Comparison of ENCODE assay signal across 12 cellular contexts in genomic region chr9:113568481-113569321, GRCh38.
DNase-seq lines count a peak whose midpoint lies in the region; ATAC-seq and TF ChIP-seq lines count a peak whose summit lies in the region.
"Had no signal": no experiment of that assay in that cellular context is flagged by ENCODE, and none has a peak within 500 bp of the region (broad histone marks: within the 10 kb centered on the region; RNA-seq: fewer than 3 reads in every experiment).

No MANE protein-coding gene starts in this region.

- H3K9me3 ChIP-seq in thoracic aorta = no peaks in the 10 kb centered on the region
- H3K9me3 ChIP-seq: A549, neutrophil had no signal

- no peaks in the 10 kb centered on the region for H3K27me3 ChIP-seq in thoracic aorta (replicated peaks; ENCODE audit: insufficient read depth)
- H3K27me3 ChIP-seq: neutrophil had no signal

- peak; percentile 43; the same call in 2 of the 3 replicates for ATAC-seq in SK-N-SH treated with all-trans-retinoic acid at 6 μM for 48 hours
- ATAC-seq in thoracic aorta (ENCODE audit: insufficient number of reproducible peaks, low FRiP score, low read depth) = no peak
- no peak for ATAC-seq in GM19035 (IDR thresholded peaks at IDR 0.05; ENCODE audit: unreplicated experiment)
- ATAC-seq: A549; activated CD8-positive, alpha-beta memory T cell treated with anti-CD3 and anti-CD28 coated beads, Interleukin-2, amount 10 ng/mL, durations not matched to agents 7 days and 5 days had no signal

- peak overlapping the region; percentile 96 to 99 for H3K27ac ChIP-seq in thoracic aorta
- H3K27ac ChIP-seq: neutrophil had no signal

- TF ChIP-seq CTCF in thoracic aorta (IDR thresholded peaks at IDR 0.05) = no peak

- H3K4me3 ChIP-seq in thoracic aorta = peak overlapping the region; percentile 80
- H3K4me3 ChIP-seq: A549 had no signal

- peak; percentile 52 for DNase-seq in NCI-H82 (lab: John Stamatoyannopoulos, UW)
- DNase-seq in NCI-H82 treated with DMSO at 0.1 percent for 48 hours (lab: John Stamatoyannopoulos, UW; ENCODE audit: unreplicated experiment) = no peak
- peak; percentile 51 for DNase-seq in islet precursor cell
- no peak for DNase-seq in thoracic aorta (ENCODE audit: low spot score)
- DNase-seq in NCI-H2227 treated with DMSO at 0.1 percent for 48 hours (lab: John Stamatoyannopoulos, UW) = no peak
- no peak for DNase-seq in CD1c-positive myeloid dendritic cell (ENCODE audit: extremely low spot score)
- DNase-seq: activated CD8-positive, alpha-beta memory T cell treated with anti-CD3 and anti-CD28 coated beads, Interleukin-2, amount 10 ng/mL, durations not matched to agents 7 days and 5 days; hypothalamus had no signal

- H3K4me1 ChIP-seq in thoracic aorta (ENCODE audit: control insufficient read depth in 1 of 2, low read depth in 2 of 2) = peaks cover 49 to 95% of the 10 kb centered on the region in 2 donors

- H3K36me3 ChIP-seq in thoracic aorta = no peaks in the 10 kb centered on the region

TF ChIP-seq in SK-N-SH treated with all-trans-retinoic acid at 6 μM for 48 hours, 23 proteins besides CTCF, POLR2A, EP300 and RAD21:
- TF ChIP-seq ZNF8 (CRISPR knock-in tag; IDR thresholded peaks at IDR 0.05) = no peak
- no peak for TF ChIP-seq CSDC2 (CRISPR knock-in tag; IDR thresholded peaks at IDR 0.05)
- no peak for TF ChIP-seq CREB5 (CRISPR knock-in tag; IDR thresholded peaks at IDR 0.05; ENCODE audit: low read depth)
- no peak for TF ChIP-seq PPARA (CRISPR knock-in tag; IDR thresholded peaks at IDR 0.05; ENCODE audit: borderline replicate concordance)
- no peak for TF ChIP-seq ISL1 (CRISPR knock-in tag; IDR thresholded peaks at IDR 0.05)
- no peak for TF ChIP-seq SNAI2 (CRISPR knock-in tag; IDR thresholded peaks at IDR 0.05)
- TF ChIP-seq ESRRG (CRISPR knock-in tag; IDR thresholded peaks at IDR 0.05) = no peak
- TF ChIP-seq PATZ1 (CRISPR knock-in tag; IDR thresholded peaks at IDR 0.05; ENCODE audit: borderline replicate concordance) = no peak
- no peak for TF ChIP-seq CSRNP3 (CRISPR knock-in tag; IDR thresholded peaks at IDR 0.05)
- no peak for TF ChIP-seq RARB (CRISPR knock-in tag; IDR thresholded peaks at IDR 0.05)
- no peak for TF ChIP-seq POU6F1 (CRISPR knock-in tag; IDR thresholded peaks at IDR 0.05; ENCODE audit: borderline replicate concordance, low read depth)
- TF ChIP-seq TOX (CRISPR knock-in tag; IDR thresholded peaks at IDR 0.05; ENCODE audit: borderline replicate concordance) = no peak
- TF ChIP-seq ZFP3 (CRISPR knock-in tag; IDR thresholded peaks at IDR 0.05) = no peak
- no peak for TF ChIP-seq BACH2 (CRISPR knock-in tag; IDR thresholded peaks at IDR 0.05; ENCODE audit: borderline replicate concordance)
- no peak for TF ChIP-seq ZNF565 (CRISPR knock-in tag; conservative IDR thresholded peaks at IDR 0.05; ENCODE audit: low read depth)

Comparison
In these comparisons a context has a peak if more than half of its experiments do, and no peak if none do; other contexts are left out.
1. DNase-seq: peak in NCI-H82 (single experiment) and islet precursor cell (single experiment); none in NCI-H82 treated with DMSO at 0.1 percent for 48 hours (single experiment), thoracic aorta (single experiment), NCI-H2227 treated with DMSO at 0.1 percent for 48 hours (single experiment) and CD1c-positive myeloid dendritic cell (single experiment).